Comparison of ENCODE assay signal across 22 cellular contexts in genomic region chr17:5950871-5951270, GRCh38.
"Had no signal": no experiment of that assay in that cellular context is flagged by ENCODE, and none has a peak within 500 bp of the region (broad histone marks: within the 10 kb centered on the region; RNA-seq: fewer than 3 reads in every experiment).

No MANE protein-coding gene starts in this region.

- H3K27ac Mint-ChIP-seq: activated CD4-positive, alpha-beta T cell treated with anti-CD3 and anti-CD28 coated beads for 36 hours; activated naive CD8-positive, alpha-beta T cell treated with anti-CD3 and anti-CD28 coated beads for 36 hours; activated T-helper 17 cell treated with anti-CD3 and anti-CD28 coated beads, Interleukin-2, amount 50 U/mL, for 72 hours; naive thymus-derived CD8-positive, alpha-beta T cell; WTC11 had no signal

- DNase-seq: activated CD4-positive, alpha-beta T cell treated with anti-CD3 and anti-CD28 coated beads for 36 hours; activated CD4-positive, alpha-beta T cell treated with anti-CD3 and anti-CD28 coated beads, Interleukin-2, amount 50 U/mL, for 48 hours; activated naive CD4-positive, alpha-beta T cell; activated naive CD8-positive, alpha-beta T cell treated with anti-CD3 and anti-CD28 coated beads for 36 hours; amniotic stem cell; colonic mucosa; erythroblast; foreskin melanocyte; hypothalamus; islet precursor cell; left colon; lower lobe of right lung; naive thymus-derived CD8-positive, alpha-beta T cell; stimulated activated CD8-positive, alpha-beta memory T cell treated with anti-CD3 and anti-CD28 coated beads, Interleukin-4, amount 100 ng/mL, for 48 hours; stimulated activated naive CD4-positive, alpha-beta T cell; tibial artery had no signal

- H3K9me3 ChIP-seq: colonic mucosa, lower lobe of right lung had no signal

- H3K4me1 ChIP-seq: colonic mucosa, lower lobe of right lung, parathyroid adenoma, tibial artery had no signal

- FAIRE-seq: endometrium, TTC549 had no signal

- H3K4me3 ChIP-seq: cardiac muscle cell, colonic mucosa, lower lobe of right lung, tibial artery had no signal

- H3K9ac ChIP-seq: parathyroid adenoma had no signal

- H3K36me3 Mint-ChIP-seq: activated naive CD8-positive, alpha-beta T cell treated with anti-CD3 and anti-CD28 coated beads for 36 hours had no signal

- H3K36me3 ChIP-seq: cardiac muscle cell, colonic mucosa, lower lobe of right lung, tibial artery had no signal

- H3K4me1 Mint-ChIP-seq: activated CD4-positive, alpha-beta T cell treated with anti-CD3 and anti-CD28 coated beads for 36 hours; activated naive CD8-positive, alpha-beta T cell treated with anti-CD3 and anti-CD28 coated beads for 36 hours; activated T-helper 17 cell treated with anti-CD3 and anti-CD28 coated beads, Interleukin-2, amount 50 U/mL, for 72 hours had no signal

- H3K27ac ChIP-seq: cardiac muscle cell, colonic mucosa, lower lobe of right lung, parathyroid adenoma, tibial artery had no signal

- H3K4me3 Mint-ChIP-seq: activated CD4-positive, alpha-beta T cell treated with anti-CD3 and anti-CD28 coated beads for 36 hours; activated naive CD8-positive, alpha-beta T cell treated with anti-CD3 and anti-CD28 coated beads for 36 hours; activated T-helper 17 cell treated with anti-CD3 and anti-CD28 coated beads, Interleukin-2, amount 50 U/mL, for 72 hours; naive thymus-derived CD8-positive, alpha-beta T cell; WTC11 had no signal

- ATAC-seq: activated CD4-positive, alpha-beta T cell treated with anti-CD3 and anti-CD28 coated beads for 36 hours; activated T-helper 17 cell treated with anti-CD3 and anti-CD28 coated beads, Interleukin-2, amount 50 U/mL, for 72 hours; lower lobe of right lung; naive thymus-derived CD8-positive, alpha-beta T cell; WTC11 had no signal

- H3K27me3 ChIP-seq: cardiac muscle cell, colonic mucosa, tibial artery had no signal
